In genomic region chr10:128064615-128065580, GRCh38 we compare ENCODE assay signal across 8 cellular contexts.
A peak's percentile ranks its signal among the peaks of the same experiment; 100 is the strongest.
DNase-seq lines count a peak whose midpoint lies in the region; ATAC-seq and TF ChIP-seq lines count a peak whose summit lies in the region.

No MANE protein-coding gene starts in this region.

- peak; percentile 96 for DNase-seq in KBM-7
- DNase-seq in activated CD4-positive, alpha-beta memory T cell treated with anti-CD3 and anti-CD28 coated beads for 36 hours: peak; percentile 91
- peak in 9 of 10 donors; percentile 18 to 86 (median 71) for DNase-seq in dorsolateral prefrontal cortex
- peak in 9 of 10 donors; percentile 29 to 81 (median 64) for DNase-seq in naive thymus-derived CD8-positive, alpha-beta T cell
- peak in 31 of 49 donors; percentile 10 to 84 (median 44) for DNase-seq in substantia nigra (lab: John Stamatoyannopoulos, UW)
- no peak for DNase-seq in NCI-H446 (lab: John Stamatoyannopoulos, UW)

- H3K4me2 ChIP-seq in BLaER1: peak overlapping the region; percentile 97

- peak overlapping the region; percentile 98 for H3K27ac ChIP-seq in BLaER1
- H3K27ac ChIP-seq in dorsolateral prefrontal cortex: peak overlapping the region in 57 of 59 donors; percentile 1 to 94 (median 81)
- peak overlapping the region; percentile 67 for H3K27ac ChIP-seq in substantia nigra (ENCODE audit: low read depth, low read length, poor library complexity, severe bottlenecking)

- H3K4me1 ChIP-seq in BLaER1: peaks cover 95% of the 10 kb centered on the region

- H3K27me3 ChIP-seq in BLaER1 (no peaks in the 10 kb centered on the region), dorsolateral prefrontal cortex (no peaks in the 10 kb centered on the region)

- intact Hi-C loops in activated CD4-positive, alpha-beta memory T cell treated with anti-CD3 and anti-CD28 coated beads for 36 hours (cut with micrococcal nuclease): loop anchor here (1.0 to 2.0 kb wide), 4 partner anchors 17 to 74 kb away; partner anchors contain the start of gene MKI67
- intact Hi-C loops in dorsolateral prefrontal cortex (cut with DNase I): loop anchor here in 1 of 2 donors (10.0 kb wide), 1 partner anchor 50 kb away; no protein-coding TSS in a partner anchor

- no peaks in the 10 kb centered on the region for H3K9me3 ChIP-seq in BLaER1

- H3K4me3 Mint-ChIP-seq in activated CD4-positive, alpha-beta memory T cell treated with anti-CD3 and anti-CD28 coated beads for 36 hours: peak overlapping the region; percentile 59
- peak overlapping the region; percentile 67 to 91 (median 80) for H3K4me3 Mint-ChIP-seq in naive thymus-derived CD8-positive, alpha-beta T cell

- H3K36me3 ChIP-seq in BLaER1: peaks cover 62% of the 10 kb centered on the region

- in situ Hi-C loops in KBM-7 (cut with MboI; ENCODE audit: low pct_unique_long_range_greater_than_20kb, low sequenced_read_pairs): no loop called here

- H3K4me3 ChIP-seq in BLaER1 (peak overlapping the region; percentile 60), dorsolateral prefrontal cortex (peak overlapping the region in 1 of 59 donors; percentile 1)

- H3K4me1 Mint-ChIP-seq in activated CD4-positive, alpha-beta memory T cell treated with anti-CD3 and anti-CD28 coated beads for 36 hours (ENCODE audit: low read depth): peaks cover 62% of the 10 kb centered on the region
- peaks cover 49 to 80% (median 80%) of the 10 kb centered on the region in 4 donors for H3K4me1 Mint-ChIP-seq in naive thymus-derived CD8-positive, alpha-beta T cell

- no peak for TF ChIP-seq CTCF in dorsolateral prefrontal cortex (IDR thresholded peaks at IDR 0.05 in 54 of 56, conservative IDR thresholded peaks at IDR 0.05 in 2 of 56; ENCODE audit: low read depth in 1 of 56, partially characterized antibody in 56 of 56)

- peaks cover 28% of the 10 kb centered on the region for H4K20me1 ChIP-seq in BLaER1

- peaks cover 3% of the 10 kb centered on the region for H3K9me3 Mint-ChIP-seq in activated CD4-positive, alpha-beta memory T cell treated with anti-CD3 and anti-CD28 coated beads for 36 hours
- H3K9me3 Mint-ChIP-seq in naive thymus-derived CD8-positive, alpha-beta T cell: no peaks in the 10 kb centered on the region

- H3K36me3 Mint-ChIP-seq in activated CD4-positive, alpha-beta memory T cell treated with anti-CD3 and anti-CD28 coated beads for 36 hours: peaks cover 70% of the 10 kb centered on the region
- H3K36me3 Mint-ChIP-seq in naive thymus-derived CD8-positive, alpha-beta T cell: peaks cover 14 to 51% (median 17%) of the 10 kb centered on the region in 3 donors

- POLR2A ChIA-PET in activated CD4-positive, alpha-beta memory T cell treated with anti-CD3 and anti-CD28 coated beads for 36 hours (lab: Charles Lee): interaction anchor here (0.6 to 5.6 kb wide), 8 partner anchors 14 to 78 kb away, joined by 3 to 135 read pairs (median 5); partner anchors contain the start of gene MKI67
- POLR2A ChIA-PET in naive thymus-derived CD8-positive, alpha-beta T cell (lab: Charles Lee): interaction anchor here (0.9 to 5.0 kb wide), 3 partner anchors 11 to 24 kb away, joined by 4 to 78 read pairs (median 8); no protein-coding TSS in a partner anchor

- ATAC-seq in GM21447 (IDR thresholded peaks at IDR 0.05; ENCODE audit: unreplicated experiment): peak; percentile 54
- ATAC-seq in naive thymus-derived CD8-positive, alpha-beta T cell: peak; percentile 71 to 77

- peak overlapping the region; percentile 96 for H3K27ac Mint-ChIP-seq in activated CD4-positive, alpha-beta memory T cell treated with anti-CD3 and anti-CD28 coated beads for 36 hours
- peak overlapping the region; percentile 22 to 93 (median 85) for H3K27ac Mint-ChIP-seq in naive thymus-derived CD8-positive, alpha-beta T cell

- H3K9ac ChIP-seq in BLaER1: peak overlapping the region; percentile 83

- CTCF ChIA-PET in activated CD4-positive, alpha-beta memory T cell treated with anti-CD3 and anti-CD28 coated beads for 36 hours (lab: Charles Lee): interaction anchor here (0.9 to 8.5 kb wide), 10 partner anchors 16 to 349 kb away, joined by 3 to 83 read pairs (median 6); partner anchors contain the start of gene PTPRE

- no peaks in the 10 kb centered on the region for H3K27me3 Mint-ChIP-seq in activated CD4-positive, alpha-beta memory T cell treated with anti-CD3 and anti-CD28 coated beads for 36 hours
- H3K27me3 Mint-ChIP-seq in naive thymus-derived CD8-positive, alpha-beta T cell: no peaks in the 10 kb centered on the region

Comparison
In these comparisons a context has a peak if more than half of its experiments do, and no peak if none do; other contexts are left out.
1. DNase-seq: peak in KBM-7 (single experiment), activated CD4-positive, alpha-beta memory T cell treated with anti-CD3 and anti-CD28 coated beads for 36 hours (single experiment), dorsolateral prefrontal cortex (9 of 10), naive thymus-derived CD8-positive, alpha-beta T cell (9 of 10) and substantia nigra (31 of 49); none in NCI-H446 (0 of 2).
2. Peak in every context shown above with its lines, with median percentiles within 50 percentile points of each other: H3K27ac ChIP-seq.